ENCODE assay signal across 8 cellular contexts in genomic region chr19:51703655-51704515, GRCh38. TPM values are rescaled to one million over a fixed set of nuclear protein-coding genes. Genes with fewer than 3 reads are reported as not detected.
DNase-seq lines count a peak whose midpoint lies in the region; ATAC-seq, FAIRE-seq and TF ChIP-seq lines count a peak whose summit lies in the region.

No MANE protein-coding gene starts in this region.

- DNase-seq in A549 (ENCODE audit: low read depth in 1 of 2, low spot score in 1 of 2) (peak; percentile 93 to 94), NCI-H69 (lab: John Stamatoyannopoulos, UW) (peak; percentile 98), dermis blood vessel endothelial cell (peak; percentile 94), lower leg skin (ENCODE audit: low spot score in 2 of 2) (peak; percentile 96 to 100)
- peak; percentile 97 for DNase-seq in activated CD4-positive, alpha-beta T cell treated with anti-CD3 and anti-CD28 coated beads, Interleukin-2, amount 50 U/mL, for 4 hours
- peak; percentile 97 for DNase-seq in stimulated activated CD4-positive, alpha-beta T cell treated with anti-CD3 and anti-CD28 coated beads, Interleukin-4, amount 100 ng/mL, for 24 hours

- no peak; a peak in 2 of 5 replicates for TF ChIP-seq RAD21 in A549 (conservative IDR thresholded peaks at IDR 0.05 in 1 of 2, IDR thresholded peaks at IDR 0.05 in 1 of 2)

- CTCF ChIA-PET in A549 (lab: Yijun Ruan, JAX) = interaction anchor here (0.7 to 3.5 kb wide), 8 partner anchors 9 to 309 kb away, joined by 3 to 28 read pairs (median 4); partner anchors contain the start of genes HAS1 and SPACA6

- no peaks in the 10 kb centered on the region for H3K9me3 ChIP-seq in A549

- H3K4me1 ChIP-seq in A549 = peaks cover 26% of the 10 kb centered on the region; the same call in 2 of the 3 replicates

- no peak for TF ChIP-seq EP300 in A549 (IDR thresholded peaks at IDR 0.05)

- peak overlapping the region; percentile 93 for H3K4me2 ChIP-seq in A549

- intact Hi-C loops in lower leg skin (cut with DNase I; ENCODE audit: low total_unique reads) = no loop called here

- POLR2A ChIA-PET in A549 (lab: Yijun Ruan, JAX) = interaction anchor here (0.7 to 2.6 kb wide), 4 partner anchors 14 to 385 kb away, joined by 3 to 29 read pairs (median 4); no protein-coding TSS in a partner anchor

- FAIRE-seq in A549 (lab: Jason Lieb, UNC) = no peak

- peak overlapping the region; percentile 87 to 96 for H3K27ac ChIP-seq in A549

- H3K4me3 ChIP-seq in A549 (peak overlapping the region; percentile 54), lower leg skin (ENCODE audit: low read depth, poor library complexity, severe bottlenecking) (peak overlapping the region; percentile 37)

- peak; percentile 57 for TF ChIP-seq POLR2A in A549 (IDR thresholded peaks at IDR 0.05; ENCODE audit: low read length)
- no peak for TF ChIP-seq POLR2A in lower leg skin (IDR thresholded peaks at IDR 0.05)

- TF ChIP-seq CTCF in A549 (IDR thresholded peaks at IDR 0.05) = peak; percentile 52
- TF ChIP-seq CTCF in lower leg skin (IDR thresholded peaks at IDR 0.05) = peak in 1 of 3 donors; percentile 17

- WGBS in A549 (ENCODE audit: missing lambda C conversion rate) = 20% methylated on average over 42 of the region's 71 CpGs
- 0 to 1% methylated on average over 37 to 51 of the region's 71 CpGs for WGBS in lower leg skin, 2 donors

- ATAC-seq in A549 (peak; percentile 82 to 89), GM18858 (IDR thresholded peaks at IDR 0.05; ENCODE audit: unreplicated experiment) (peak; percentile 69), HG03095 (IDR thresholded peaks at IDR 0.05; ENCODE audit: unreplicated experiment) (peak; percentile 74)

TF ChIP-seq in A549, 52 proteins besides CTCF, POLR2A, EP300 and RAD21:
- TF ChIP-seq FOSL2 (IDR thresholded peaks at IDR 0.05) (no peak), FOSL2 (CRISPR knock-in tag; IDR thresholded peaks at IDR 0.05) (no peak), PHF8 (IDR thresholded peaks at IDR 0.05; ENCODE audit: borderline replicate concordance, low read depth) (peak; percentile 52; the same call in 1 of the 2 replicates), SMC3 (IDR thresholded peaks at IDR 0.05) (peak; percentile 44), BCL3 (IDR thresholded peaks at IDR 0.05) (0 out of 3 replicates have a peak, but pooled peaks have one; percentile 51), JUN (IDR thresholded peaks at IDR 0.05) (peak in 1 of 2 experiments; percentile 96; a peak in 4 of 5 replicates), TP53 (CRISPR knock-in tag; IDR thresholded peaks at IDR 0.05) (0 out of 2 replicates have a peak, but pooled peaks have one; percentile 22), TFCP2L1 (CRISPR knock-in tag; IDR thresholded peaks at IDR 0.05) (peak; percentile 78; the same call in 1 of the 2 replicates), FOSB (CRISPR knock-in tag; IDR thresholded peaks at IDR 0.05) (no peak), GATA3 (IDR thresholded peaks at IDR 0.05; ENCODE audit: borderline replicate concordance) (0 out of 2 replicates have a peak, but pooled peaks have one; percentile 21), HOXB5 (CRISPR knock-in tag; IDR thresholded peaks at IDR 0.05) (0 out of 2 replicates have a peak, but pooled peaks have one; percentile 24), PBX3 (IDR thresholded peaks at IDR 0.05) (peak; percentile 76), EHMT2 (IDR thresholded peaks at IDR 0.05; ENCODE audit: low read depth) (no peak)
- TF ChIP-seq, protein P1, sequence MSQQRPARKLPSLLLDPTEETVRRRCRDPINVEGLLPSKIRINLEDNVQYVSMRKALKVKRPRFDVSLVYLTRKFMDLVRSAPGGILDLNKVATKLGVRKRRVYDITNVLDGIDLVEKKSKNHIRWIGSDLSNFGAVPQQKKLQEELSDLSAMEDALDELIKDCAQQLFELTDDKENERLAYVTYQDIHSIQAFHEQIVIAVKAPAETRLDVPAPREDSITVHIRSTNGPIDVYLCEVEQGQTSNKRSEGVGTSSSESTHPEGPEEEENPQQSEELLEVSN (IDR thresholded peaks at IDR 0.05; ENCODE audit: borderline replicate concordance, low read depth) = peak; percentile 62
- TF ChIP-seq, protein P2, sequence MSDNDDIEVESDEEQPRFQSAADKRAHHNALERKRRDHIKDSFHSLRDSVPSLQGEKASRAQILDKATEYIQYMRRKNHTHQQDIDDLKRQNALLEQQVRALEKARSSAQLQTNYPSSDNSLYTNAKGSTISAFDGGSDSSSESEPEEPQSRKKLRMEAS (IDR thresholded peaks at IDR 0.05) = peak; percentile 74

RNA-seq across cellular contexts. Expression of gene SPACA6, which starts 10.8 kb away (rescaled TPM):
- 9.5 and 12.0 TPM in 2 replicates for polyA plus RNA-seq in A549 (2011; rRNA removed)
- polyA plus RNA-seq in A549 (2012; cell fraction: cytosol; rRNA removed) = 22.2 and 26.1 TPM in 2 replicates
- polyA plus RNA-seq in A549 (2012; cell fraction: nucleus; rRNA removed) = 73.5 and 87.0 TPM in 2 replicates
- polyA plus RNA-seq in A549 (2017; fragmentation: RNase III; extraction: RNeasy Plus Mini Kit Qiagen cat#74134 plus additional on column Dnase treatment) = 26.5 to 45.9 TPM (median 36.4 TPM) in 3 replicates
- 8.7 and 10.0 TPM in 2 replicates for polyA minus RNA-seq in A549 (2011; rRNA and poly(A)+ RNA removed)
- 3.5 and 12.9 TPM in 2 replicates for total RNA-seq in dermis blood vessel endothelial cell
- 1 to 10 TPM in 3 of 4 donors, under 1 TPM in 1; 0.74 to 5.1 (median 3.6) TPM for total RNA-seq in lower leg skin

RNA-seq across cellular contexts. Expression of gene HAS1, which starts 19.9 kb away (rescaled TPM):
- polyA plus RNA-seq in A549 (2011; rRNA removed) (not detected in 2 replicates), A549 (2017; fragmentation: RNase III; extraction: RNeasy Plus Mini Kit Qiagen cat#74134 plus additional on column Dnase treatment) (not detected in 3 replicates)
- not detected in 2 replicates for polyA plus RNA-seq in A549 (2012; cell fraction: cytosol; rRNA removed)
- not detected in 2 replicates for polyA plus RNA-seq in A549 (2012; cell fraction: nucleus; rRNA removed)
- polyA minus RNA-seq in A549 (2011; rRNA and poly(A)+ RNA removed) = not detected in 2 replicates
- total RNA-seq in dermis blood vessel endothelial cell (0.14 and 0.17 TPM in 2 replicates), lower leg skin (1 to 10 TPM in 2 of 4 donors, under 1 TPM in 1, not detected in 1; 0.97 to 2.4 (median 2.4) TPM)

RNA-seq across cellular contexts. Expression of gene FPR1, which starts 47.8 kb away (rescaled TPM):
- not detected in 2 replicates for polyA plus RNA-seq in A549 (2011; rRNA removed)
- not detected in 2 replicates for polyA plus RNA-seq in A549 (2012; cell fraction: cytosol; rRNA removed)
- not detected in 2 replicates for polyA plus RNA-seq in A549 (2012; cell fraction: nucleus; rRNA removed)
- 0.04 to 0.05 TPM in 2 of 3 replicates, not detected in the other for polyA plus RNA-seq in A549 (2017; fragmentation: RNase III; extraction: RNeasy Plus Mini Kit Qiagen cat#74134 plus additional on column Dnase treatment)
- polyA minus RNA-seq in A549 (2011; rRNA and poly(A)+ RNA removed) = not detected in 2 replicates
- total RNA-seq in dermis blood vessel endothelial cell = not detected in 2 replicates
- total RNA-seq in lower leg skin = 1 to 10 TPM; 1.7 to 7.6 (median 4.1) TPM

RNA-seq across cellular contexts. Expression of gene FPR2, which starts 57.1 kb away (rescaled TPM):
- polyA plus RNA-seq in A549 (2011; rRNA removed) (not detected in 2 replicates), A549 (2017; fragmentation: RNase III; extraction: RNeasy Plus Mini Kit Qiagen cat#74134 plus additional on column Dnase treatment) (not detected in 3 replicates)
- not detected in 2 replicates for polyA plus RNA-seq in A549 (2012; cell fraction: cytosol; rRNA removed)
- not detected in 2 replicates for polyA plus RNA-seq in A549 (2012; cell fraction: nucleus; rRNA removed)
- 0.21 TPM in 1 of 2 replicates, not detected in the other for polyA minus RNA-seq in A549 (2011; rRNA and poly(A)+ RNA removed)
- total RNA-seq in dermis blood vessel endothelial cell (not detected in 2 replicates), lower leg skin (under 1 TPM in 2 of 4 donors, not detected in 2; 0.13 to 0.34 TPM)

RNA-seq across cellular contexts. Expression of gene SIGLEC14, which starts 57.3 kb away (rescaled TPM):
- polyA plus RNA-seq in A549 (2011; rRNA removed) = 0.03 TPM in 1 of 2 replicates, not detected in the other
- polyA plus RNA-seq in A549 (2012; cell fraction: cytosol; rRNA removed) = 0.04 TPM in 1 of 2 replicates, not detected in the other
- 0.04 TPM in 2 replicates for polyA plus RNA-seq in A549 (2012; cell fraction: nucleus; rRNA removed)
- not detected in 3 replicates for polyA plus RNA-seq in A549 (2017; fragmentation: RNase III; extraction: RNeasy Plus Mini Kit Qiagen cat#74134 plus additional on column Dnase treatment)
- not detected in 2 replicates for polyA minus RNA-seq in A549 (2011; rRNA and poly(A)+ RNA removed)
- not detected in 2 replicates for total RNA-seq in dermis blood vessel endothelial cell
- 1 to 10 TPM in 1 of 4 donors, under 1 TPM in 1, not detected in 2; 0.84 to 1.0 TPM for total RNA-seq in lower leg skin

Comparison
In these comparisons a context has a peak if more than half of its experiments do, and no peak if none do; other contexts are left out.
1. Peak in every context shown above with its lines: DNase-seq, ATAC-seq, H3K4me3 ChIP-seq and H3K27ac ChIP-seq.